Comparison of ENCODE assay signal across 11 cellular contexts in genomic region chr4:173436149-173436579, GRCh38. TPM values are rescaled to one million over a fixed set of nuclear protein-coding genes. Genes with fewer than 3 reads are reported as not detected.
DNase-seq lines count a peak whose midpoint lies in the region; ATAC-seq and TF ChIP-seq lines count a peak whose summit lies in the region.
"Had no signal": no experiment of that assay in that cellular context is flagged by ENCODE, and none has a peak within 500 bp of the region (broad histone marks: within the 10 kb centered on the region; RNA-seq: fewer than 3 reads in every experiment).

No MANE protein-coding gene starts in this region.

- POLR2A ChIA-PET in Caco-2 (lab: Charles Lee): no interaction called here

- H3K9me3 Mint-ChIP-seq in progenitor cell of endocrine pancreas (ENCODE audit: low read depth): no peaks in the 10 kb centered on the region
- H3K9me3 Mint-ChIP-seq in Caco-2 (ENCODE audit: unreplicated experiment): no peaks in the 10 kb centered on the region
- H3K9me3 Mint-ChIP-seq: stimulated activated effector memory CD8-positive, alpha-beta T cell treated with anti-CD3 and anti-CD28 coated beads, Interleukin-12 subunit alpha, Interleukin-12 subunit beta, amount 100 ng/mL, for 72 hours had no signal

- no peak overlapping the region for H3K4me3 Mint-ChIP-seq in progenitor cell of endocrine pancreas (ENCODE audit: low read depth)
- H3K4me3 Mint-ChIP-seq in Caco-2 (ENCODE audit: unreplicated experiment): no peak overlapping the region
- H3K4me3 Mint-ChIP-seq: stimulated activated effector memory CD8-positive, alpha-beta T cell treated with anti-CD3 and anti-CD28 coated beads, Interleukin-12 subunit alpha, Interleukin-12 subunit beta, amount 100 ng/mL, for 72 hours had no signal

- H3K4me1 Mint-ChIP-seq in progenitor cell of endocrine pancreas (ENCODE audit: low read depth) (peaks cover 10% of the 10 kb centered on the region), Caco-2 (ENCODE audit: low read depth, unreplicated experiment) (no peaks in the 10 kb centered on the region)

- DNase-seq in GM04504 (ENCODE audit: low read depth): peak; percentile 71
- peak; percentile 11 for DNase-seq in NCI-H510A treated with DMSO at 0.1 percent for 48 hours (lab: John Stamatoyannopoulos, UW)
- peak; percentile 93 for DNase-seq in fibroblast of mammary gland (ENCODE audit: low read depth)
- no peak for DNase-seq in progenitor cell of endocrine pancreas (ENCODE audit: low spot score, unreplicated experiment)
- no peak for DNase-seq in Caco-2
- no peak for DNase-seq in DMS79 treated with DMSO at 0.1 percent for 48 hours (lab: John Stamatoyannopoulos, UW)
- no peak for DNase-seq in lower lobe of right lung

- H3K27me3 ChIP-seq in Caco-2 (replicated peaks; ENCODE audit: control insufficient read depth, insufficient read depth, low read length) (no peaks in the 10 kb centered on the region), lower lobe of right lung (ENCODE audit: low read depth) (no peaks in the 10 kb centered on the region)
- H3K27me3 ChIP-seq: cardiac muscle cell had no signal

- H3K27ac Mint-ChIP-seq in progenitor cell of endocrine pancreas (peak overlapping the region; percentile 50), Caco-2 (ENCODE audit: unreplicated experiment) (no peak overlapping the region)
- H3K27ac Mint-ChIP-seq: stimulated activated effector memory CD8-positive, alpha-beta T cell treated with anti-CD3 and anti-CD28 coated beads, Interleukin-12 subunit alpha, Interleukin-12 subunit beta, amount 100 ng/mL, for 72 hours had no signal

- no peak overlapping the region for H3K27ac ChIP-seq in lower lobe of right lung
- H3K27ac ChIP-seq: cardiac muscle cell had no signal

- CTCF ChIA-PET in Caco-2 (lab: Charles Lee): no interaction called here

- TF ChIP-seq CTCF in fibroblast of mammary gland (conservative IDR thresholded peaks at IDR 0.05; ENCODE audit: control insufficient read depth, insufficient read depth, low read depth, low read length) (no peak), progenitor cell of endocrine pancreas (IDR thresholded peaks at IDR 0.05; ENCODE audit: unreplicated experiment) (no peak), Caco-2 (IDR thresholded peaks at IDR 0.05; ENCODE audit: insufficient read depth in 1 of 2, low read depth in 1 of 2, low read length in 1 of 2, severe bottlenecking in 1 of 2, unreplicated experiment in 1 of 2) (no peak), lower lobe of right lung (IDR thresholded peaks at IDR 0.05) (no peak)

- H3K36me3 Mint-ChIP-seq in progenitor cell of endocrine pancreas (ENCODE audit: insufficient read depth) (peaks cover 1% of the 10 kb centered on the region), Caco-2 (ENCODE audit: insufficient read depth, unreplicated experiment) (no peaks in the 10 kb centered on the region)
- H3K36me3 Mint-ChIP-seq: stimulated activated effector memory CD8-positive, alpha-beta T cell treated with anti-CD3 and anti-CD28 coated beads, Interleukin-12 subunit alpha, Interleukin-12 subunit beta, amount 100 ng/mL, for 72 hours had no signal

- BruUV-seq in Caco-2 (replicated peaks; lab: Mats Ljungman, UMichigan): no TSS peak

- no peak overlapping the region for H3K4me3 ChIP-seq in fibroblast of mammary gland (ENCODE audit: control insufficient read depth, low read depth, low read length)
- H3K4me3 ChIP-seq in Caco-2 (ENCODE audit: low read depth, low read length): no peak overlapping the region
- no peak overlapping the region for H3K4me3 ChIP-seq in lower lobe of right lung
- H3K4me3 ChIP-seq: cardiac muscle cell had no signal

- H3K4me1 ChIP-seq in Caco-2 (no peaks in the 10 kb centered on the region), lower lobe of right lung (no peaks in the 10 kb centered on the region)

- no peaks in the 10 kb centered on the region for H3K36me3 ChIP-seq in Caco-2 (ENCODE audit: control insufficient read depth, insufficient read depth, low read length)
- H3K36me3 ChIP-seq in lower lobe of right lung: no peaks in the 10 kb centered on the region
- H3K36me3 ChIP-seq: cardiac muscle cell had no signal

- H3K27me3 Mint-ChIP-seq in progenitor cell of endocrine pancreas (no peaks in the 10 kb centered on the region), Caco-2 (ENCODE audit: insufficient read depth, unreplicated experiment) (no peaks in the 10 kb centered on the region)

- intact Hi-C loops in Caco-2 (cut with micrococcal nuclease; ENCODE audit: unreplicated experiment) (no loop called here), lower lobe of right lung (cut with DNase I) (no loop called here)

- no peak for ATAC-seq in GM21526 (IDR thresholded peaks at IDR 0.05; ENCODE audit: low FRiP score, unreplicated experiment)
- no peak for ATAC-seq in lower lobe of right lung
- ATAC-seq: stimulated activated effector memory CD8-positive, alpha-beta T cell treated with anti-CD3 and anti-CD28 coated beads, Interleukin-12 subunit alpha, Interleukin-12 subunit beta, amount 100 ng/mL, for 72 hours had no signal

- H3K9me3 ChIP-seq in Caco-2 (no peaks in the 10 kb centered on the region), lower lobe of right lung (no peaks in the 10 kb centered on the region)

RNA-seq across cellular contexts. Expression of gene SCRG1, which starts 37.2 kb away (rescaled TPM):
- not detected in 2 replicates for total RNA-seq in progenitor cell of endocrine pancreas
- not detected in 2 replicates for total RNA-seq in Caco-2 (2022)
- 0.32 TPM for total RNA-seq in lower lobe of right lung
- total RNA-seq: T-helper 2 cell treated with Interferon-gamma antibody and Interleukin-4, amounts not matched to agents 100 ng/mL and 5 ng/mL, for 36 hours had no signal

Comparison
In these comparisons a context has a peak if more than half of its experiments do, and no peak if none do; other contexts are left out.
1. DNase-seq: peak in GM04504 (single experiment), NCI-H510A treated with DMSO at 0.1 percent for 48 hours (single experiment) and fibroblast of mammary gland (single experiment); none in progenitor cell of endocrine pancreas (single experiment), Caco-2 (0 of 2), DMS79 treated with DMSO at 0.1 percent for 48 hours (single experiment) and lower lobe of right lung (single experiment).